36 cellular contexts compared by ENCODE assay signal in genomic region chr3:130827486-130827885, GRCh38.
"Had no signal": no experiment of that assay in that cellular context is flagged by ENCODE, and none has a peak within 500 bp of the region (broad histone marks: within the 10 kb centered on the region; RNA-seq: fewer than 3 reads in every experiment).

No MANE protein-coding gene starts in this region.

- H3K27me3 ChIP-seq: adrenal gland, body of pancreas, brain microvascular endothelial cell, breast epithelium had no signal

- H3K4me3 ChIP-seq: adrenal gland, body of pancreas, breast epithelium had no signal

- DNase-seq: activated CD4-positive, alpha-beta memory T cell treated with anti-CD3 and anti-CD28 coated beads for 36 hours; activated CD4-positive, alpha-beta T cell treated with anti-CD3 and anti-CD28 coated beads for 1 hour; activated CD4-positive, alpha-beta T cell treated with anti-CD3 and anti-CD28 coated beads for 36 hours; activated CD4-positive, alpha-beta T cell treated with anti-CD3 and anti-CD28 coated beads for 48 hours; activated CD4-positive, alpha-beta T cell treated with anti-CD3 and anti-CD28 coated beads, Interleukin-2, amount 10 ng/mL, durations not matched to agents 7 days and 5 days; activated CD4-positive, CD25-positive, alpha-beta regulatory T cell; activated CD8-positive, alpha-beta memory T cell treated with anti-CD3 and anti-CD28 coated beads, Interleukin-2, amount 50 U/mL, for 4 hours; activated CD8-positive, alpha-beta T cell treated with anti-CD3 and anti-CD28 coated beads for 36 hours; activated effector memory CD4-positive, alpha-beta T cell treated with anti-CD3 and anti-CD28 coated beads, Interleukin-2, amount 50 U/mL, for 16 hours; activated gamma-delta T cell treated with Interleukin-2 at 50 U/mL for 16 hours; activated naive CD4-positive, alpha-beta T cell; activated naive CD4-positive, alpha-beta T cell treated with anti-CD3 and anti-CD28 coated beads for 36 hours; activated naive CD4-positive, alpha-beta T cell treated with anti-CD3 and anti-CD28 coated beads, Interleukin-2, amount 50 U/mL, for 16 hours; activated naive CD8-positive, alpha-beta T cell treated with anti-CD3 and anti-CD28 coated beads for 36 hours; activated T-cell treated with anti-CD3 and anti-CD28 coated beads for 4 hours; activated T-cell treated with anti-CD3 and anti-CD28 coated beads, Interleukin-2, amount 50 U/mL, for 1 hour; activated T-cell treated with anti-CD3 and anti-CD28 coated beads, Interleukin-2, amount 50 U/mL, for 4 hours; activated T-cell treated with anti-CD3 and anti-CD28 coated beads, Interleukin-2, amount 50 U/mL, for 72 hours; adrenal gland; amniotic stem cell; aorta; body of pancreas; brain microvascular endothelial cell; central memory CD4-positive, alpha-beta T cell; T-helper 1 cell; T-helper 2 cell; T-helper 9 cell; WERI-Rb-1 had no signal

- H3K36me3 ChIP-seq: adrenal gland, brain microvascular endothelial cell, breast epithelium, WERI-Rb-1 had no signal

- H3K27ac ChIP-seq: adrenal gland, body of pancreas, brain microvascular endothelial cell, breast epithelium, WERI-Rb-1 had no signal

- H3K4me1 Mint-ChIP-seq: activated CD4-positive, alpha-beta T cell treated with anti-CD3 and anti-CD28 coated beads for 36 hours; activated CD4-positive, alpha-beta T cell treated with anti-CD3 and anti-CD28 coated beads, Interleukin-2, amount 10 ng/mL, durations not matched to agents 7 days and 5 days; activated naive CD8-positive, alpha-beta T cell treated with anti-CD3 and anti-CD28 coated beads for 36 hours; activated T-helper 17 cell treated with anti-CD3 and anti-CD28 coated beads, Interleukin-2, amount 50 U/mL, for 72 hours had no signal

- H3K9me3 ChIP-seq: adrenal gland, body of pancreas, breast epithelium had no signal

- H3K36me3 Mint-ChIP-seq: activated CD4-positive, alpha-beta memory T cell treated with anti-CD3 and anti-CD28 coated beads for 36 hours; activated naive CD4-positive, alpha-beta T cell treated with anti-CD3 and anti-CD28 coated beads, Interleukin-2, amount 50 U/mL, for 72 hours; activated naive CD8-positive, alpha-beta T cell treated with anti-CD3 and anti-CD28 coated beads for 36 hours; WTC11 had no signal

- H3K27me3 Mint-ChIP-seq: activated CD4-positive, alpha-beta memory T cell treated with anti-CD3 and anti-CD28 coated beads for 36 hours had no signal

- H3K27ac Mint-ChIP-seq: activated CD4-positive, alpha-beta memory T cell treated with anti-CD3 and anti-CD28 coated beads for 36 hours; activated CD4-positive, alpha-beta T cell treated with anti-CD3 and anti-CD28 coated beads for 36 hours; activated CD4-positive, alpha-beta T cell treated with anti-CD3 and anti-CD28 coated beads, Interleukin-2, amount 10 ng/mL, durations not matched to agents 7 days and 5 days; activated CD8-positive, alpha-beta T cell treated with anti-CD3 and anti-CD28 coated beads for 36 hours; activated naive CD4-positive, alpha-beta T cell treated with anti-CD3 and anti-CD28 coated beads for 36 hours; activated naive CD4-positive, alpha-beta T cell treated with anti-CD3 and anti-CD28 coated beads, Interleukin-2, amount 50 U/mL, for 72 hours; activated naive CD8-positive, alpha-beta T cell treated with anti-CD3 and anti-CD28 coated beads for 36 hours; activated T-cell treated with anti-CD3 and anti-CD28 coated beads, Interleukin-2, amount 50 U/mL, for 72 hours; activated T-helper 1 cell treated with anti-CD3 and anti-CD28 coated beads, Interleukin-12 subunit alpha, Interleukin-12 subunit beta, Interleukin-2, Interleukin-4 antibody, amounts not matched to agents 30 ng/mL and 10 ng/mL and 1 ng/mL, durations not matched to agents 14 hours and 24 hours and 36 hours; activated T-helper 17 cell treated with anti-CD3 and anti-CD28 coated beads, Interleukin-2, amount 50 U/mL, for 72 hours; T-helper 1 cell treated with Interleukin-12 subunit alpha and Interleukin-12 subunit beta and Interleukin-4 antibody, amounts not matched to agents 30 μg/mL and 1 μg/mL, for 36 hours; T-helper 2 cell treated with Interferon-gamma antibody and Interleukin-4, amounts not matched to agents 5 μg/mL and 100 μg/mL, for 36 hours; WTC11 had no signal

- ATAC-seq: activated CD4-positive, alpha-beta T cell treated with anti-CD3 and anti-CD28 coated beads for 36 hours; activated CD4-positive, CD25-positive, alpha-beta regulatory T cell treated with anti-CD3 and anti-CD28 coated beads, Interleukin-2, amount 50 U/mL, for 24 hours; activated CD8-positive, alpha-beta T cell treated with anti-CD3 and anti-CD28 coated beads for 36 hours; activated naive CD4-positive, alpha-beta T cell treated with anti-CD3 and anti-CD28 coated beads, Interleukin-2, amount 50 U/mL, for 72 hours; activated T-cell treated with anti-CD3 and anti-CD28 coated beads, Interleukin-2, amount 50 U/mL, for 4 hours; activated T-cell treated with anti-CD3 and anti-CD28 coated beads, Interleukin-2, amount 50 U/mL, for 72 hours; activated T-helper 17 cell treated with anti-CD3 and anti-CD28 coated beads, Interleukin-2, amount 50 U/mL, for 72 hours; body of pancreas; WTC11 had no signal

- H3K4me1 ChIP-seq: body of pancreas, breast epithelium had no signal

- H3K9me3 Mint-ChIP-seq: activated CD4-positive, alpha-beta memory T cell treated with anti-CD3 and anti-CD28 coated beads for 36 hours; activated CD4-positive, alpha-beta T cell treated with anti-CD3 and anti-CD28 coated beads, Interleukin-2, amount 10 ng/mL, durations not matched to agents 7 days and 5 days; activated CD8-positive, alpha-beta T cell treated with anti-CD3 and anti-CD28 coated beads for 36 hours; activated naive CD4-positive, alpha-beta T cell treated with anti-CD3 and anti-CD28 coated beads for 36 hours; activated naive CD4-positive, alpha-beta T cell treated with anti-CD3 and anti-CD28 coated beads, Interleukin-2, amount 50 U/mL, for 72 hours; activated naive CD8-positive, alpha-beta T cell treated with anti-CD3 and anti-CD28 coated beads for 36 hours; activated T-cell treated with anti-CD3 and anti-CD28 coated beads, Interleukin-2, amount 50 U/mL, for 4 hours; activated T-cell treated with anti-CD3 and anti-CD28 coated beads, Interleukin-2, amount 50 U/mL, for 72 hours; activated T-helper 1 cell treated with anti-CD3 and anti-CD28 coated beads, Interleukin-12 subunit alpha, Interleukin-12 subunit beta, Interleukin-2, Interleukin-4 antibody, amounts not matched to agents 30 ng/mL and 10 ng/mL and 1 ng/mL, durations not matched to agents 14 hours and 24 hours and 36 hours; activated T-helper 17 cell treated with anti-CD3 and anti-CD28 coated beads, Interleukin-2, amount 50 U/mL, for 72 hours; T-helper 1 cell treated with Interleukin-12 subunit alpha and Interleukin-12 subunit beta and Interleukin-4 antibody, amounts not matched to agents 30 μg/mL and 1 μg/mL, for 36 hours; T-helper 2 cell treated with Interferon-gamma antibody and Interleukin-4, amounts not matched to agents 5 μg/mL and 100 μg/mL, for 36 hours; WTC11 had no signal

- H3K4me3 Mint-ChIP-seq: activated CD4-positive, alpha-beta memory T cell treated with anti-CD3 and anti-CD28 coated beads for 36 hours; activated CD4-positive, alpha-beta T cell treated with anti-CD3 and anti-CD28 coated beads for 36 hours; activated CD4-positive, alpha-beta T cell treated with anti-CD3 and anti-CD28 coated beads, Interleukin-2, amount 10 ng/mL, durations not matched to agents 7 days and 5 days; activated CD8-positive, alpha-beta T cell treated with anti-CD3 and anti-CD28 coated beads for 36 hours; activated naive CD4-positive, alpha-beta T cell treated with anti-CD3 and anti-CD28 coated beads for 36 hours; activated naive CD8-positive, alpha-beta T cell treated with anti-CD3 and anti-CD28 coated beads for 36 hours; activated T-cell treated with anti-CD3 and anti-CD28 coated beads, Interleukin-2, amount 50 U/mL, for 4 hours; activated T-cell treated with anti-CD3 and anti-CD28 coated beads, Interleukin-2, amount 50 U/mL, for 72 hours; activated T-helper 1 cell treated with anti-CD3 and anti-CD28 coated beads, Interleukin-12 subunit alpha, Interleukin-12 subunit beta, Interleukin-2, Interleukin-4 antibody, amounts not matched to agents 30 ng/mL and 10 ng/mL and 1 ng/mL, durations not matched to agents 14 hours and 24 hours and 36 hours; activated T-helper 17 cell treated with anti-CD3 and anti-CD28 coated beads, Interleukin-2, amount 50 U/mL, for 72 hours; T-helper 1 cell treated with Interleukin-12 subunit alpha and Interleukin-12 subunit beta and Interleukin-4 antibody, amounts not matched to agents 30 μg/mL and 1 μg/mL, for 36 hours; T-helper 2 cell treated with Interferon-gamma antibody and Interleukin-4, amounts not matched to agents 5 μg/mL and 100 μg/mL, for 36 hours; WTC11 had no signal
